In genomic region chr17:16462070-16462864, GRCh38 we compare ENCODE assay signal across 17 cellular contexts. TPM values are rescaled to one million over a fixed set of nuclear protein-coding genes. Genes with fewer than 3 reads are reported as not detected.
"Had no signal": no experiment of that assay in that cellular context is flagged by ENCODE, and none has a peak within 500 bp of the region (broad histone marks: within the 10 kb centered on the region; RNA-seq: fewer than 3 reads in every experiment).

No MANE protein-coding gene starts in this region.

- H3K36me3 ChIP-seq: right atrium auricular region, vagina had no signal

- H3K4me3 ChIP-seq: lung, right atrium auricular region, skin epidermis, tibial nerve, vagina had no signal

- ATAC-seq: activated CD4-positive, alpha-beta T cell treated with anti-CD3 and anti-CD28 coated beads for 36 hours; activated naive CD4-positive, alpha-beta T cell treated with anti-CD3 and anti-CD28 coated beads, Interleukin-2, amount 50 U/mL, for 72 hours; effector memory CD8-positive, alpha-beta T cell; left cardiac atrium had no signal

- H3K27me3 ChIP-seq: right atrium auricular region, tibial nerve, vagina had no signal

- H3K27ac ChIP-seq: right atrium auricular region, skin epidermis, vagina had no signal

- DNase-seq: activated CD4-positive, alpha-beta memory T cell treated with anti-CD3 and anti-CD28 coated beads for 36 hours; activated CD4-positive, alpha-beta T cell treated with anti-CD3 and anti-CD28 coated beads for 36 hours; activated effector memory CD4-positive, alpha-beta T cell treated with anti-CD3 and anti-CD28 coated beads, Interleukin-2, amount 50 U/mL, for 16 hours; activated T-cell treated with anti-CD3 and anti-CD28 coated beads, Interleukin-2, amount 50 U/mL, for 1 hour; effector memory CD8-positive, alpha-beta T cell; hippocampal formation; left cardiac atrium; occipital lobe; stimulated activated CD4-positive, alpha-beta T cell treated with anti-CD3 and anti-CD28 coated beads, Interleukin-15, amount 100 ng/mL, for 24 hours; stimulated activated CD4-positive, alpha-beta T cell treated with anti-CD3 and anti-CD28 coated beads, Interleukin-2, amount 100 ng/mL, for 48 hours had no signal

- H3K9me3 ChIP-seq: right atrium auricular region, tibial nerve, vagina had no signal

RNA-seq across cellular contexts. Expression of gene TRPV2, which starts 46.9 kb away (rescaled TPM):
- polyA plus RNA-seq: neural cell had no signal
